9 cellular contexts compared by ENCODE assay signal in genomic region chr2:1854747-1855146, GRCh38.
DNase-seq lines count a peak whose midpoint lies in the region; ATAC-seq and TF ChIP-seq lines count a peak whose summit lies in the region.
"Had no signal": no experiment of that assay in that cellular context is flagged by ENCODE, and none has a peak within 500 bp of the region (broad histone marks: within the 10 kb centered on the region; RNA-seq: fewer than 3 reads in every experiment).

No MANE protein-coding gene starts in this region.

- H3K27ac Mint-ChIP-seq in activated naive CD8-positive, alpha-beta T cell treated with anti-CD3 and anti-CD28 coated beads for 36 hours: no peak overlapping the region
- no peak overlapping the region for H3K27ac Mint-ChIP-seq in CD14-positive monocyte
- H3K27ac Mint-ChIP-seq: dendritic cell treated with granulocyte-macrophage colony-stimulating factor and Interleukin-4, amounts not matched to agents 40 ng/mL and 50 ng/mL, for 4 days had no signal

- H3K79me2 ChIP-seq in smooth muscle cell (ENCODE audit: low read depth): no peaks in the 10 kb centered on the region

- H3K4me3 Mint-ChIP-seq in activated naive CD8-positive, alpha-beta T cell treated with anti-CD3 and anti-CD28 coated beads for 36 hours: no peak overlapping the region
- peak overlapping the region in 1 of 2 donors; percentile 54 for H3K4me3 Mint-ChIP-seq in CD14-positive monocyte
- H3K4me3 Mint-ChIP-seq: dendritic cell treated with granulocyte-macrophage colony-stimulating factor and Interleukin-4, amounts not matched to agents 40 ng/mL and 50 ng/mL, for 4 days had no signal

- DNase-seq in Ammon's horn (ENCODE audit: low spot score) (peak; percentile 82), right cardiac atrium (peak in 1 of 3 donors; percentile 31), smooth muscle cell (lab: John Stamatoyannopoulos, UW; ENCODE audit: unreplicated experiment) (no peak), CD14-positive monocyte (ENCODE audit: low spot score) (no peak)
- peak; percentile 43 for DNase-seq in Jurkat, Clone E6-1 (ENCODE audit: low read depth, low spot score)
- DNase-seq in activated naive CD8-positive, alpha-beta T cell treated with anti-CD3 and anti-CD28 coated beads for 36 hours: peak; percentile 16

- H3K4me3 ChIP-seq in Jurkat, Clone E6-1 (ENCODE audit: low read length): no peak overlapping the region
- no peak overlapping the region for H3K4me3 ChIP-seq in right cardiac atrium (ENCODE audit: low read length)
- H3K4me3 ChIP-seq in smooth muscle cell: peak overlapping the region; percentile 42

- peaks cover 42% of the 10 kb centered on the region for H3K27me3 Mint-ChIP-seq in activated naive CD8-positive, alpha-beta T cell treated with anti-CD3 and anti-CD28 coated beads for 36 hours
- peaks cover 18 to 31% (median 26%) of the 10 kb centered on the region in 3 donors for H3K27me3 Mint-ChIP-seq in CD14-positive monocyte (ENCODE audit: low read depth in 3 of 3)

- H2AFZ ChIP-seq in smooth muscle cell (ENCODE audit: low read depth): peak overlapping the region; percentile 71

- H3K27ac ChIP-seq in right cardiac atrium (ENCODE audit: low read length) (no peak overlapping the region), smooth muscle cell (ENCODE audit: low read depth) (no peak overlapping the region)

- no peaks in the 10 kb centered on the region for H3F3A ChIP-seq in smooth muscle cell (ENCODE audit: low read depth)

- peak overlapping the region; percentile 81 for H3K4me2 ChIP-seq in smooth muscle cell

- H3K36me3 Mint-ChIP-seq in activated naive CD8-positive, alpha-beta T cell treated with anti-CD3 and anti-CD28 coated beads for 36 hours: no peaks in the 10 kb centered on the region
- no peaks in the 10 kb centered on the region for H3K36me3 Mint-ChIP-seq in CD14-positive monocyte

- H3K4me1 ChIP-seq in right cardiac atrium (ENCODE audit: control insufficient read depth, insufficient read depth, low read length) (no peaks in the 10 kb centered on the region), smooth muscle cell (ENCODE audit: low read depth) (peaks cover 3% of the 10 kb centered on the region)

- 2% methylated on average over 14 of the region's 14 CpGs for WGBS in right cardiac atrium
- WGBS in smooth muscle cell (ENCODE audit: low lambda C conversion rate): 6% methylated on average over 14 of the region's 14 CpGs

- H4K20me1 ChIP-seq in smooth muscle cell (ENCODE audit: low read depth): no peaks in the 10 kb centered on the region

- H3K9me3 Mint-ChIP-seq in activated naive CD8-positive, alpha-beta T cell treated with anti-CD3 and anti-CD28 coated beads for 36 hours: no peaks in the 10 kb centered on the region
- H3K9me3 Mint-ChIP-seq in CD14-positive monocyte: no peaks in the 10 kb centered on the region
- H3K9me3 Mint-ChIP-seq: dendritic cell treated with granulocyte-macrophage colony-stimulating factor and Interleukin-4, amounts not matched to agents 40 ng/mL and 50 ng/mL, for 4 days had no signal

- TF ChIP-seq CTCF in smooth muscle cell (IDR thresholded peaks at IDR 0.05; ENCODE audit: borderline replicate concordance, insufficient read depth, poor library complexity, severe bottlenecking) (peak; percentile 53), CD14-positive monocyte (IDR thresholded peaks at IDR 0.05) (no peak)

- intact Hi-C loops in right cardiac atrium (cut with DNase I): no loop called here
- intact Hi-C loops in CD14-positive monocyte (cut with micrococcal nuclease): no loop called here

- peak; percentile 85 to 87 for ATAC-seq in right cardiac atrium
- no peak for ATAC-seq in GM21619 (IDR thresholded peaks at IDR 0.05; ENCODE audit: unreplicated experiment)
- no peak for ATAC-seq in HG03108 (IDR thresholded peaks at IDR 0.05; ENCODE audit: unreplicated experiment)

- no peak overlapping the region for H3K9ac ChIP-seq in smooth muscle cell (ENCODE audit: low read depth)

- H3K27me3 ChIP-seq in right cardiac atrium (ENCODE audit: control insufficient read depth, insufficient read depth): no peaks in the 10 kb centered on the region
- H3K27me3 ChIP-seq in smooth muscle cell (ENCODE audit: low read depth): no peaks in the 10 kb centered on the region

- H3K4me1 Mint-ChIP-seq in activated naive CD8-positive, alpha-beta T cell treated with anti-CD3 and anti-CD28 coated beads for 36 hours: peaks cover 7% of the 10 kb centered on the region
- H3K4me1 Mint-ChIP-seq in CD14-positive monocyte: no peaks in the 10 kb centered on the region

- no peaks in the 10 kb centered on the region for H3K36me3 ChIP-seq in smooth muscle cell (ENCODE audit: low read depth)

- no peaks in the 10 kb centered on the region for H3K9me3 ChIP-seq in right cardiac atrium (ENCODE audit: control insufficient read depth, low read length)
- H3K9me3 ChIP-seq in smooth muscle cell (replicated peaks; ENCODE audit: low read depth): no peaks in the 10 kb centered on the region

Comparison
In these comparisons a context has a peak if more than half of its experiments do, and no peak if none do; other contexts are left out.
1. DNase-seq: peak in Ammon's horn (single experiment), Jurkat, Clone E6-1 (single experiment) and activated naive CD8-positive, alpha-beta T cell treated with anti-CD3 and anti-CD28 coated beads for 36 hours (single experiment); none in smooth muscle cell (single experiment) and CD14-positive monocyte (single experiment).
2. ATAC-seq: peak in right cardiac atrium (2 of 2); none in GM21619 (single experiment) and HG03108 (single experiment).